Comparison of ENCODE assay signal across 29 cellular contexts in genomic region chr13:27806744-27807387, GRCh38. TPM values are rescaled to one million over a fixed set of nuclear protein-coding genes. Genes with fewer than 3 reads are reported as not detected.
"Had no signal": no experiment of that assay in that cellular context is flagged by ENCODE, and none has a peak within 500 bp of the region (broad histone marks: within the 10 kb centered on the region; RNA-seq: fewer than 3 reads in every experiment).

No MANE protein-coding gene starts in this region.

- H3K4me2 ChIP-seq: neural progenitor cell, smooth muscle cell had no signal

- H3K4me1 ChIP-seq: gastrocnemius medialis, parathyroid adenoma, right lobe of liver, suprapubic skin, vagina had no signal

- H3K36me3 ChIP-seq: gastrocnemius medialis, neural progenitor cell, right lobe of liver, suprapubic skin, vagina had no signal

- H3K9me3 ChIP-seq: gastrocnemius medialis, right lobe of liver, suprapubic skin, vagina had no signal

- H2AFZ ChIP-seq: neural progenitor cell, parathyroid adenoma had no signal

- ATAC-seq: esophagus mucosa; gastrocnemius medialis; naive thymus-derived CD4-positive, alpha-beta T cell; right lobe of liver; stimulated activated naive CD8-positive, alpha-beta T cell treated with anti-CD3 and anti-CD28 coated beads, Interleukin-15, amount 100 ng/mL, for 72 hours had no signal

- DNase-seq: dorsolateral prefrontal cortex; effector CD4-positive, alpha-beta T cell; foreskin fibroblast; gastrocnemius medialis; head of caudate nucleus; naive thymus-derived CD4-positive, alpha-beta T cell; right lobe of liver; stimulated activated CD4-positive, alpha-beta T cell treated with anti-CD3 and anti-CD28 coated beads, Interleukin-12 subunit alpha, Interleukin-12 subunit beta, amount 100 ng/mL, for 4 hours; stimulated activated CD4-positive, alpha-beta T cell treated with anti-CD3 and anti-CD28 coated beads, Interleukin-1b, Interleukin-23, amount 100 ng/mL, for 48 hours; stimulated activated CD4-positive, alpha-beta T cell treated with anti-CD3 and anti-CD28 coated beads, Interleukin-4, amount 100 ng/mL, for 1 hour; stimulated activated CD8-positive, alpha-beta memory T cell treated with anti-CD3 and anti-CD28 coated beads, Interleukin-4, amount 100 ng/mL, for 48 hours; stimulated activated naive CD4-positive, alpha-beta T cell; stimulated activated naive CD8-positive, alpha-beta T cell treated with anti-CD3 and anti-CD28 coated beads, Interleukin-15, amount 100 ng/mL, for 72 hours; trophoblast cell had no signal

- H3K27ac ChIP-seq: dorsolateral prefrontal cortex, epithelial cell of prostate, gastrocnemius medialis, neural progenitor cell, parathyroid adenoma, right lobe of liver, suprapubic skin, vagina had no signal

- FAIRE-seq: keratinocyte had no signal

- H3K79me2 ChIP-seq: parathyroid adenoma had no signal

- H3K27me3 ChIP-seq: right lobe of liver, vagina had no signal

- H3K4me3 ChIP-seq: dorsolateral prefrontal cortex, gastrocnemius medialis, lung, neural progenitor cell, right lobe of liver, smooth muscle cell, suprapubic skin, vagina had no signal

- H3K9ac ChIP-seq: neural progenitor cell, parathyroid adenoma had no signal

RNA-seq across cellular contexts. Expression of gene GSX1, which starts 14.6 kb away (rescaled TPM):
- total RNA-seq: esophagus mucosa; gastrocnemius medialis; glomerular endothelial cell; liver; lung; mononuclear cell; naive thymus-derived CD4-positive, alpha-beta T cell; osteoblast; progenitor cell of endocrine pancreas; right lobe of liver; smooth muscle cell; suprapubic skin; ureter; vagina had no signal
- polyA plus RNA-seq: keratinocyte; liver; lung; naive thymus-derived CD4-positive, alpha-beta T cell; smooth muscle cell had no signal
